34 cellular contexts compared by ENCODE assay signal in the genomic region with DNA sequence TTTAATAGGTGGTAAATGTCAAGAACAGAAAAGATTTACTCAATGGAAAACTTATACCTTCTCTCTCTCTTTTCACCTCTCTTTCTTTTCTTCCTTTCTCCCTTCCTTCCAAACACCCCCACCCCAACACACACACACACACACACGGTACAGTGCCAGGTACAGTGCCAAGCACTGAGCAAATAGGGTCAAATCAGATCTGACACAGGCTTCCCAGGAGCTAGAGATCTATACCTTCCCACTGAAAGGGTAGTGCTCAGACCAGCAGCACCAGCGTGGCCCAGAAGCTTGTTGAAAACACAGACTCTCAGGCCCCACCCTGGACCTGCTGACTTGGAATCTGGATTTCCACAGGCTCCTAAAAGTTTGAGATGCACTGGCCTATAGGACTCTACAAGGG.
"Had no signal": no experiment of that assay in that cellular context is flagged by ENCODE, and none has a peak within 500 bp of the region (broad histone marks: within the 10 kb centered on the region; RNA-seq: fewer than 3 reads in every experiment).

No MANE protein-coding gene starts in this region.

- H3K4me1 Mint-ChIP-seq: activated CD4-positive, alpha-beta T cell treated with anti-CD3 and anti-CD28 coated beads, Interleukin-2, amount 10 ng/mL, durations not matched to agents 7 days and 5 days; T-helper 17 cell; WTC11 had no signal

- H3K27ac Mint-ChIP-seq: activated CD4-positive, alpha-beta memory T cell treated with anti-CD3 and anti-CD28 coated beads, Interleukin-2, amount 10 ng/mL, durations not matched to agents 7 days and 5 days; activated CD4-positive, alpha-beta T cell treated with anti-CD3 and anti-CD28 coated beads, Interleukin-2, amount 10 ng/mL, durations not matched to agents 7 days and 5 days; activated naive CD8-positive, alpha-beta T cell treated with anti-CD3 and anti-CD28 coated beads for 36 hours; activated naive CD8-positive, alpha-beta T cell treated with anti-CD3 and anti-CD28 coated beads, Interleukin-2, amount 50 U/mL, for 24 hours; activated T-cell treated with anti-CD3 and anti-CD28 coated beads, Interleukin-2, amount 50 U/mL, for 24 hours; activated T-cell treated with anti-CD3 and anti-CD28 coated beads, Interleukin-2, amount 50 U/mL, for 72 hours; brain; T-helper 17 cell; T-helper 2 cell treated with Interferon-gamma antibody and Interleukin-4, amounts not matched to agents 5 μg/mL and 100 μg/mL, for 36 hours; WTC11 had no signal

- FAIRE-seq: endometrium, endothelial cell of umbilical vein, frontal cortex, TTC549 had no signal

- ATAC-seq: activated naive CD8-positive, alpha-beta T cell treated with anti-CD3 and anti-CD28 coated beads, Interleukin-2, amount 50 U/mL, for 24 hours; activated T-cell treated with anti-CD3 and anti-CD28 coated beads, Interleukin-2, amount 50 U/mL, for 72 hours; T-helper 17 cell had no signal

- H3K9me3 Mint-ChIP-seq: activated naive CD4-positive, alpha-beta T cell treated with anti-CD3 and anti-CD28 coated beads, Interleukin-2, amount 10 ng/mL, durations not matched to agents 7 days and 5 days; activated naive CD8-positive, alpha-beta T cell treated with anti-CD3 and anti-CD28 coated beads, Interleukin-2, amount 50 U/mL, for 24 hours; activated T-cell treated with anti-CD3 and anti-CD28 coated beads, Interleukin-2, amount 50 U/mL, for 24 hours; activated T-cell treated with anti-CD3 and anti-CD28 coated beads, Interleukin-2, amount 50 U/mL, for 72 hours; brain; T-helper 2 cell treated with Interferon-gamma antibody and Interleukin-4, amounts not matched to agents 5 μg/mL and 100 μg/mL, for 36 hours; WTC11 had no signal

- H3K36me3 Mint-ChIP-seq: activated naive CD8-positive, alpha-beta T cell treated with anti-CD3 and anti-CD28 coated beads for 36 hours; brain; WTC11 had no signal

- H3K9me3 ChIP-seq: adrenal gland, breast epithelium, colonic mucosa had no signal

- H3K4me3 ChIP-seq: adrenal gland, breast epithelium, cardiac muscle cell, colonic mucosa had no signal

- DNase-seq: activated CD4-positive, alpha-beta memory T cell treated with anti-CD3 and anti-CD28 coated beads, Interleukin-2, amount 10 ng/mL, durations not matched to agents 7 days and 5 days; activated CD4-positive, alpha-beta T cell treated with anti-CD3 and anti-CD28 coated beads for 1 hour; activated CD4-positive, alpha-beta T cell treated with anti-CD3 and anti-CD28 coated beads for 4 hours; activated CD4-positive, alpha-beta T cell treated with anti-CD3 and anti-CD28 coated beads, Interleukin-2, amount 10 ng/mL, durations not matched to agents 7 days and 5 days; activated CD4-positive, alpha-beta T cell treated with anti-CD3 and anti-CD28 coated beads, Interleukin-2, amount 50 U/mL, for 4 hours; activated gamma-delta T cell; activated naive CD4-positive, alpha-beta T cell; activated naive CD4-positive, alpha-beta T cell treated with anti-CD3 and anti-CD28 coated beads, Interleukin-2, amount 10 ng/mL, durations not matched to agents 7 days and 5 days; activated naive CD8-positive, alpha-beta T cell treated with anti-CD3 and anti-CD28 coated beads for 36 hours; activated naive CD8-positive, alpha-beta T cell treated with anti-CD3 and anti-CD28 coated beads, Interleukin-2, amount 50 U/mL, for 24 hours; activated T-cell treated with anti-CD3 and anti-CD28 coated beads for 4 hours; activated T-cell treated with anti-CD3 and anti-CD28 coated beads, Interleukin-2, amount 50 U/mL, for 24 hours; activated T-cell treated with anti-CD3 and anti-CD28 coated beads, Interleukin-2, amount 50 U/mL, for 72 hours; adrenal gland; amygdala; aorta; central memory CD4-positive, alpha-beta T cell; cerebellar nuclear complex; colonic mucosa; effector CD8-positive, alpha-beta T cell; foreskin fibroblast; T-helper 1 cell; T-helper 17 cell had no signal

- H3K4me3 Mint-ChIP-seq: activated CD4-positive, alpha-beta memory T cell treated with anti-CD3 and anti-CD28 coated beads, Interleukin-2, amount 10 ng/mL, durations not matched to agents 7 days and 5 days; activated CD4-positive, alpha-beta T cell treated with anti-CD3 and anti-CD28 coated beads, Interleukin-2, amount 10 ng/mL, durations not matched to agents 7 days and 5 days; activated naive CD4-positive, alpha-beta T cell treated with anti-CD3 and anti-CD28 coated beads, Interleukin-2, amount 10 ng/mL, durations not matched to agents 7 days and 5 days; activated naive CD8-positive, alpha-beta T cell treated with anti-CD3 and anti-CD28 coated beads for 36 hours; activated naive CD8-positive, alpha-beta T cell treated with anti-CD3 and anti-CD28 coated beads, Interleukin-2, amount 50 U/mL, for 24 hours; activated T-cell treated with anti-CD3 and anti-CD28 coated beads, Interleukin-2, amount 50 U/mL, for 24 hours; activated T-cell treated with anti-CD3 and anti-CD28 coated beads, Interleukin-2, amount 50 U/mL, for 72 hours; brain; T-helper 17 cell; T-helper 2 cell treated with Interferon-gamma antibody and Interleukin-4, amounts not matched to agents 5 μg/mL and 100 μg/mL, for 36 hours; WTC11 had no signal

- H3K4me1 ChIP-seq: adrenal gland, breast epithelium, colonic mucosa had no signal

- H3K27me3 ChIP-seq: adrenal gland, breast epithelium, cardiac muscle cell, colonic mucosa had no signal

- H3K36me3 ChIP-seq: adrenal gland, breast epithelium, cardiac muscle cell, colonic mucosa had no signal

- H3K27ac ChIP-seq: adrenal gland, breast epithelium, cardiac muscle cell, colonic mucosa, epithelial cell of prostate, VCaP had no signal

- H3K27me3 Mint-ChIP-seq: activated naive CD8-positive, alpha-beta T cell treated with anti-CD3 and anti-CD28 coated beads for 36 hours; activated naive CD8-positive, alpha-beta T cell treated with anti-CD3 and anti-CD28 coated beads, Interleukin-2, amount 50 U/mL, for 24 hours; activated T-cell treated with anti-CD3 and anti-CD28 coated beads, Interleukin-2, amount 50 U/mL, for 24 hours had no signal
